ENCODE assay signal across 15 cellular contexts in genomic region chr10:33238643-33239042, GRCh38.
DNase-seq lines count a peak whose midpoint lies in the region; ATAC-seq and TF ChIP-seq lines count a peak whose summit lies in the region.
"Had no signal": no experiment of that assay in that cellular context is flagged by ENCODE, and none has a peak within 500 bp of the region (broad histone marks: within the 10 kb centered on the region; RNA-seq: fewer than 3 reads in every experiment).

No MANE protein-coding gene starts in this region.

- CTCF ChIA-PET in AG04449 (lab: Yijun Ruan, JAX), result interaction anchor here (2.1 kb wide), 1 partner anchor 10 kb away, joined by 5 read pairs; no protein-coding TSS in a partner anchor

- POLR2A ChIA-PET in AG04449 (lab: Yijun Ruan, JAX), result interaction anchor here (1.1 kb wide), 1 partner anchor 23 kb away, joined by 6 read pairs; no protein-coding TSS in a partner anchor

- peak; percentile 82 for DNase-seq in AG04449 (ENCODE audit: low read depth, low spot score)
- DNase-seq in NCI-H226, result peak; percentile 55
- DNase-seq in cardiac fibroblast (ENCODE audit: low read depth in 2 of 2), result peak; percentile 40 to 89
- no peak for DNase-seq in lower lobe of right lung
- DNase-seq in gastrocnemius medialis, result no peak
- no peak for DNase-seq in vagina (ENCODE audit: extremely low spot score in 2 of 2)
- DNase-seq: activated CD8-positive, alpha-beta T cell treated with anti-CD3 and anti-CD28 coated beads, Interleukin-2, amount 10 ng/mL, durations not matched to agents 7 days and 5 days; foreskin melanocyte; left colon; MV-4-11; NCI-H345; stimulated activated CD8-positive, alpha-beta memory T cell treated with anti-CD3 and anti-CD28 coated beads, Interleukin-4, amount 100 ng/mL, for 48 hours had no signal

- intact Hi-C loops in lower lobe of right lung (cut with DNase I), result no loop called here
- intact Hi-C loops in gastrocnemius medialis (cut with DNase I; ENCODE audit: low total_unique reads), result no loop called here
- intact Hi-C loops in vagina (cut with DNase I), result no loop called here

- H3K4me1 ChIP-seq in lower lobe of right lung, result peaks cover 25% of the 10 kb centered on the region
- H3K4me1 ChIP-seq in gastrocnemius medialis, result peaks cover 0 to 9% of the 10 kb centered on the region in 2 donors
- peaks cover 10% of the 10 kb centered on the region for H3K4me1 ChIP-seq in vagina

- H3K27me3 ChIP-seq in lower lobe of right lung (ENCODE audit: low read depth), result no peaks in the 10 kb centered on the region
- H3K27me3 ChIP-seq in gastrocnemius medialis, result no peaks in the 10 kb centered on the region
- no peaks in the 10 kb centered on the region for H3K27me3 ChIP-seq in vagina
- H3K27me3 ChIP-seq: neutrophil had no signal

- TF ChIP-seq POLR2A in gastrocnemius medialis (IDR thresholded peaks at IDR 0.05) (no peak), vagina (IDR thresholded peaks at IDR 0.05) (no peak)

- H3K9me3 ChIP-seq in lower lobe of right lung, result no peaks in the 10 kb centered on the region
- no peaks in the 10 kb centered on the region for H3K9me3 ChIP-seq in gastrocnemius medialis
- no peaks in the 10 kb centered on the region for H3K9me3 ChIP-seq in vagina
- H3K9me3 ChIP-seq: neutrophil had no signal

- H3K27ac ChIP-seq in lower lobe of right lung (peak overlapping the region; percentile 8), gastrocnemius medialis (no peak overlapping the region), vagina (no peak overlapping the region)
- H3K27ac ChIP-seq: neutrophil had no signal

- H3K36me3 ChIP-seq in lower lobe of right lung (peaks cover 15% of the 10 kb centered on the region), gastrocnemius medialis (no peaks in the 10 kb centered on the region), vagina (no peaks in the 10 kb centered on the region)
- H3K36me3 ChIP-seq: neutrophil had no signal

- ATAC-seq in lower lobe of right lung, result peak in 1 of 2 donors; percentile 22
- ATAC-seq in GM21529 (IDR thresholded peaks at IDR 0.05; ENCODE audit: unreplicated experiment), result no peak
- no peak for ATAC-seq in gastrocnemius medialis
- ATAC-seq in HG03095 (IDR thresholded peaks at IDR 0.05; ENCODE audit: unreplicated experiment), result no peak
- ATAC-seq: activated CD8-positive, alpha-beta T cell treated with anti-CD3 and anti-CD28 coated beads, Interleukin-2, amount 10 ng/mL, durations not matched to agents 7 days and 5 days; left colon had no signal

- TF ChIP-seq CTCF in AG04449 (IDR thresholded peaks at IDR 0.05; ENCODE audit: insufficient read depth, low read length, missing control alignments) (no peak), cardiac fibroblast (IDR thresholded peaks at IDR 0.05; ENCODE audit: low read depth, low read length) (no peak), lower lobe of right lung (IDR thresholded peaks at IDR 0.05) (no peak), gastrocnemius medialis (IDR thresholded peaks at IDR 0.05 in 4 of 5, conservative IDR thresholded peaks at IDR 0.05 in 1 of 5) (no peak), vagina (IDR thresholded peaks at IDR 0.05) (no peak)

- in situ Hi-C loops in gastrocnemius medialis (cut with MboI; ENCODE audit: low sequenced_read_pairs in 4 of 4), result no loop called here

- H3K4me3 ChIP-seq in AG04449 (ENCODE audit: low read depth, low read length), result no peak overlapping the region
- no peak overlapping the region for H3K4me3 ChIP-seq in cardiac fibroblast (replicated peaks in 1 of 2; ENCODE audit: low read depth in 2 of 2, low read length in 2 of 2)
- no peak overlapping the region for H3K4me3 ChIP-seq in lower lobe of right lung
- no peak overlapping the region for H3K4me3 ChIP-seq in gastrocnemius medialis
- no peak overlapping the region for H3K4me3 ChIP-seq in vagina

Comparison
In these comparisons a context has a peak if more than half of its experiments do, and no peak if none do; other contexts are left out.
1. DNase-seq: peak in AG04449 (single experiment), NCI-H226 (single experiment) and cardiac fibroblast (2 of 2); none in lower lobe of right lung (single experiment), gastrocnemius medialis (0 of 2) and vagina (0 of 2).